ENCODE assay signal across 20 cellular contexts in genomic region chr17:41334899-41335298, GRCh38. TPM values are rescaled to one million over a fixed set of nuclear protein-coding genes. Genes with fewer than 3 reads are reported as not detected.
"Had no signal": no experiment of that assay in that cellular context is flagged by ENCODE, and none has a peak within 500 bp of the region (broad histone marks: within the 10 kb centered on the region; RNA-seq: fewer than 3 reads in every experiment).

No MANE protein-coding gene starts in this region.

- H3K27me3 ChIP-seq: upper lobe of right lung had no signal

- H3K27ac Mint-ChIP-seq: dendritic cell treated with granulocyte-macrophage colony-stimulating factor and Interleukin-4, amounts not matched to agents 40 ng/mL and 50 ng/mL, for 4 days had no signal

- H2AFZ ChIP-seq: parathyroid adenoma had no signal

- H3K79me2 ChIP-seq: parathyroid adenoma had no signal

- H3K9ac ChIP-seq: parathyroid adenoma had no signal

- H3K27ac ChIP-seq: lower lobe of right lung, neutrophil, parathyroid adenoma, stomach, thoracic aorta, upper lobe of right lung had no signal

- H3K9me3 ChIP-seq: lower lobe of right lung, neutrophil, stomach, thoracic aorta, upper lobe of right lung had no signal

- H3K36me3 ChIP-seq: lower lobe of right lung, neutrophil, stomach, thoracic aorta, upper lobe of right lung had no signal

- H3K4me3 Mint-ChIP-seq: activated T-cell treated with anti-CD3 and anti-CD28 coated beads, Interleukin-2, amount 50 U/mL, for 4 hours; dendritic cell treated with granulocyte-macrophage colony-stimulating factor and Interleukin-4, amounts not matched to agents 40 ng/mL and 50 ng/mL, for 4 days had no signal

- H3K4me3 ChIP-seq: lower lobe of right lung, stomach, thoracic aorta, upper lobe of right lung had no signal

- H3K9me3 Mint-ChIP-seq: activated T-cell treated with anti-CD3 and anti-CD28 coated beads, Interleukin-2, amount 50 U/mL, for 4 hours; dendritic cell treated with granulocyte-macrophage colony-stimulating factor and Interleukin-4, amounts not matched to agents 40 ng/mL and 50 ng/mL, for 4 days had no signal

- DNase-seq: activated CD4-positive, alpha-beta T cell treated with anti-CD3 and anti-CD28 coated beads, Interleukin-2, amount 50 U/mL, for 48 hours; activated effector memory CD4-positive, alpha-beta T cell treated with anti-CD3 and anti-CD28 coated beads, Interleukin-2, amount 50 U/mL, for 16 hours; activated T-cell treated with anti-CD3 and anti-CD28 coated beads, Interleukin-2, amount 50 U/mL, for 4 hours; aorta; effector memory CD4-positive, alpha-beta T cell; left cardiac atrium; lower lobe of right lung; midbrain; stimulated activated CD4-positive, alpha-beta T cell treated with anti-CD3 and anti-CD28 coated beads, Interleukin-1b, Interleukin-23, amount 100 ng/mL, for 48 hours; stomach; SW 1271; upper lobe of right lung had no signal

RNA-seq across cellular contexts. Expression of gene KRT33A, which starts 15.7 kb away (rescaled TPM):
- total RNA-seq: activated T-cell treated with anti-CD3 and anti-CD28 coated beads, Interleukin-2, amount 50 U/mL, for 4 hours; aorta; cerebellum; epithelial cell of proximal tubule; frontal cortex; left cardiac atrium; lower lobe of right lung; myocyte; stomach; thoracic aorta; upper lobe of right lung had no signal
- polyA plus RNA-seq: aorta had no signal

RNA-seq across cellular contexts. Expression of gene KRTAP17-1, which starts 19.4 kb away (rescaled TPM):
- total RNA-seq: activated T-cell treated with anti-CD3 and anti-CD28 coated beads, Interleukin-2, amount 50 U/mL, for 4 hours; aorta; cerebellum; epithelial cell of proximal tubule; frontal cortex; left cardiac atrium; lower lobe of right lung; myocyte; stomach; thoracic aorta; upper lobe of right lung had no signal
- polyA plus RNA-seq: aorta, stomach had no signal

RNA-seq across cellular contexts. Expression of gene KRTAP16-1, which starts 25.8 kb away (rescaled TPM):
- total RNA-seq: activated T-cell treated with anti-CD3 and anti-CD28 coated beads, Interleukin-2, amount 50 U/mL, for 4 hours; aorta; cerebellum; epithelial cell of proximal tubule; frontal cortex; left cardiac atrium; lower lobe of right lung; myocyte; stomach; thoracic aorta; upper lobe of right lung had no signal
- polyA plus RNA-seq: aorta, stomach had no signal

RNA-seq across cellular contexts. Expression of gene KRTAP29-1, which starts 32.2 kb away (rescaled TPM):
- total RNA-seq: activated T-cell treated with anti-CD3 and anti-CD28 coated beads, Interleukin-2, amount 50 U/mL, for 4 hours; aorta; cerebellum; epithelial cell of proximal tubule; frontal cortex; left cardiac atrium; lower lobe of right lung; myocyte; stomach; thoracic aorta; upper lobe of right lung had no signal
- polyA plus RNA-seq: aorta, stomach had no signal

RNA-seq across cellular contexts. Expression of gene KRT33B, which starts 34.7 kb away (rescaled TPM):
- total RNA-seq: activated T-cell treated with anti-CD3 and anti-CD28 coated beads, Interleukin-2, amount 50 U/mL, for 4 hours; aorta; cerebellum; frontal cortex; left cardiac atrium; lower lobe of right lung; stomach; thoracic aorta; upper lobe of right lung had no signal
- polyA plus RNA-seq: aorta, stomach had no signal
